ENCODE assay signal across 1 cellular context in the genomic region with DNA sequence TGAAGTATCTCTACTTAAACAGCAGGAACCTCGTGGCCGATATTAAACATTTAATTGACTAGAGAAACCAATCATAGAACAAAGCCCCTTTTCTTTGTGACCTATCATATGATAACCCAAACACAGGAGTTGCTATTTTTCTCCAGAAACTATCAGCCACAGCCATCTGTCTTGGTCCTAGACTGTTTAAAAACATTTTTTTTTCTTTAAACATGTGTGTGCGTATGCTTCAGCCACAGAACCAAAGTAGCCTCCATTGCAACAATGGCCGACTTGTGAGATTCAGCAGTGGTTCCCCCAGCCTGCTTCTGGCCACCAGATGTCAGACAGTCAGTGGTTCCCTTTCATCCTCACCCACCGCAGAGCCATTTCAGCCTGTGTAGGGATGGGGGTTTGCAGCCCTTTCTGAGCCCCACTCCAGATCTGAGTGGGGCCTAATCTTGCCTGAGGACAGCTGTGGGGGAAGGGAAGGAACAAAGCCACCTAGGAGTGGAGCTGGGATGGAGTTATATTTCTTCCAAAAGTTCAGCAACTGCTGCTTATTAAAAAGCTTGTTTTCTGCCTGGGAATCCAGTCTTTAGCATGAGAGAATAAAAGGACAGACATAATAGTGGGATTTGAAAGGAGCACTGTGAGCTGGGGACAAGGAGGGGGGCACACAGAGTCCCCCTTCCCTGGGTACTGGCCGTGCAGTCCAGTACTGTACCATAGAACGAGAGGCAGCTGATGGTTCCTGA.
TF ChIP-seq lines count a peak whose summit lies in the region.

No MANE protein-coding gene starts in this region.

TF ChIP-seq in K562, 482 proteins besides CTCF, POLR2A, EP300 and RAD21 (continues in another document):
- TF ChIP-seq MLX (CRISPR knock-in tag; conservative IDR thresholded peaks at IDR 0.05) (no peak), POLR3G (IDR thresholded peaks at IDR 0.05; ENCODE audit: extremely low read depth, insufficient read length, insufficient replicate concordance) (no peak), ZNF79 (CRISPR knock-in tag; IDR thresholded peaks at IDR 0.05; ENCODE audit: low read depth) (no peak; the same call in 1 of the 2 replicates), GTF2A2 (tag; IDR thresholded peaks at IDR 0.05) (peak; percentile 90), GATAD2B (IDR thresholded peaks at IDR 0.05; ENCODE audit: borderline replicate concordance) (no peak), PHF8 (IDR thresholded peaks at IDR 0.05; ENCODE audit: borderline replicate concordance, low read length) (peak; percentile 23; the same call in 1 of the 2 replicates), TFE3 (CRISPR knock-in tag; IDR thresholded peaks at IDR 0.05) (no peak), ESRRB (CRISPR knock-in tag; IDR thresholded peaks at IDR 0.05; ENCODE audit: borderline replicate concordance) (no peak), NUFIP1 (IDR thresholded peaks at IDR 0.05; ENCODE audit: partially characterized antibody) (no peak), ZNF444 (CRISPR knock-in tag; IDR thresholded peaks at IDR 0.05) (peak; percentile 51; the same call in 1 of the 2 replicates), ZNF778 (CRISPR knock-in tag; IDR thresholded peaks at IDR 0.05) (no peak), ZNF175 (CRISPR knock-in tag; IDR thresholded peaks at IDR 0.05; ENCODE audit: low read depth) (peak; percentile 96), CEBPG (CRISPR knock-in tag; IDR thresholded peaks at IDR 0.05) (no peak), CEBPG (tag; conservative IDR thresholded peaks at IDR 0.05 in 1 of 2, IDR thresholded peaks at IDR 0.05 in 1 of 2) (no peak), CTCFL (IDR thresholded peaks at IDR 0.05; ENCODE audit: borderline replicate concordance, insufficient read depth, low read depth, low read length, poor library complexity, severe bottlenecking) (no peak), IFI16 (CRISPR knock-in tag; IDR thresholded peaks at IDR 0.05) (peak; percentile 43; the same call in 1 of the 2 replicates), ZNF12 (CRISPR knock-in tag; IDR thresholded peaks at IDR 0.05) (no peak), THRAP3 (IDR thresholded peaks at IDR 0.05; ENCODE audit: borderline replicate concordance) (0 out of 2 replicates have a peak, but pooled peaks have one; percentile 4), TSC22D4 (tag; IDR thresholded peaks at IDR 0.05) (no peak), CBX1 (IDR thresholded peaks at IDR 0.05; ENCODE audit: low read depth) (no peak), ZNF253 (CRISPR knock-in tag; conservative IDR thresholded peaks at IDR 0.05) (no peak), ZNF239 (CRISPR knock-in tag; IDR thresholded peaks at IDR 0.05) (peak; percentile 33; the same call in 1 of the 2 replicates), GABPA (tag; conservative IDR thresholded peaks at IDR 0.05; ENCODE audit: low read depth) (peak; percentile 34; the same call in 1 of the 2 replicates), ZSCAN32 (CRISPR knock-in tag; IDR thresholded peaks at IDR 0.05) (no peak; the same call in 1 of the 2 replicates), MCM7 (IDR thresholded peaks at IDR 0.05) (no peak), LCOR (CRISPR knock-in tag; IDR thresholded peaks at IDR 0.05) (0 out of 2 replicates have a peak, but pooled peaks have one; percentile 6), SMAD3 (CRISPR knock-in tag; conservative IDR thresholded peaks at IDR 0.05) (peak; percentile 77), POLR2B (IDR thresholded peaks at IDR 0.05; ENCODE audit: low read depth, partially characterized antibody) (no peak), HNRNPH1 (optimal IDR thresholded peaks at IDR 0.05; ENCODE audit: low read depth, low read length) (no peak), ZNF133 (CRISPR knock-in tag; IDR thresholded peaks at IDR 0.05) (0 out of 2 replicates have a peak, but pooled peaks have one; percentile 69), BACH1 (tag; IDR thresholded peaks at IDR 0.05) (no peak), HNRNPK (IDR thresholded peaks at IDR 0.05; ENCODE audit: low read depth, low read length, poor library complexity, severe bottlenecking) (no peak), FOXO4 (CRISPR knock-in tag; IDR thresholded peaks at IDR 0.05) (peak; percentile 70; the same call in 1 of the 2 replicates), ZNF583 (CRISPR knock-in tag; IDR thresholded peaks at IDR 0.05) (peak; percentile 94), RBM15 (IDR thresholded peaks at IDR 0.05; ENCODE audit: insufficient read depth, low read length) (no peak), SAFB2 (IDR thresholded peaks at IDR 0.05; ENCODE audit: borderline replicate concordance, low read depth, low read length, severe bottlenecking) (no peak), TRIM24 (IDR thresholded peaks at IDR 0.05) (no peak), EHMT2 (IDR thresholded peaks at IDR 0.05) (peak; percentile 87), JUNB (CRISPR knock-in tag; conservative IDR thresholded peaks at IDR 0.05) (peak; percentile 7; the same call in 1 of the 2 replicates), ZKSCAN1 (IDR thresholded peaks at IDR 0.05; ENCODE audit: low read depth, low read length) (no peak), ZNF3 (CRISPR knock-in tag; IDR thresholded peaks at IDR 0.05) (no peak), NFYB (IDR thresholded peaks at IDR 0.05; ENCODE audit: extremely low read depth, insufficient read length) (no peak), HMG20B (CRISPR knock-in tag; IDR thresholded peaks at IDR 0.05) (no peak), TBP (optimal IDR thresholded peaks at IDR 0.05; ENCODE audit: low read depth, low read length) (peak; percentile 23), TOE1 (IDR thresholded peaks at IDR 0.05; ENCODE audit: borderline replicate concordance) (no peak; the same call in 1 of the 2 replicates), TOE1 (CRISPR knock-in tag; IDR thresholded peaks at IDR 0.05; ENCODE audit: borderline replicate concordance, low read depth) (no peak), ZNF707 (CRISPR knock-in tag; conservative IDR thresholded peaks at IDR 0.05) (0 out of 2 replicates have a peak, but pooled peaks have one; percentile 26), CSDE1 (IDR thresholded peaks at IDR 0.05) (no peak), PTRF (tag; IDR thresholded peaks at IDR 0.05) (no peak; the same call in 1 of the 2 replicates), DDX20 (tag; IDR thresholded peaks at IDR 0.05; ENCODE audit: low read depth) (peak; percentile 78)
- TF ChIP-seq, protein P1, sequence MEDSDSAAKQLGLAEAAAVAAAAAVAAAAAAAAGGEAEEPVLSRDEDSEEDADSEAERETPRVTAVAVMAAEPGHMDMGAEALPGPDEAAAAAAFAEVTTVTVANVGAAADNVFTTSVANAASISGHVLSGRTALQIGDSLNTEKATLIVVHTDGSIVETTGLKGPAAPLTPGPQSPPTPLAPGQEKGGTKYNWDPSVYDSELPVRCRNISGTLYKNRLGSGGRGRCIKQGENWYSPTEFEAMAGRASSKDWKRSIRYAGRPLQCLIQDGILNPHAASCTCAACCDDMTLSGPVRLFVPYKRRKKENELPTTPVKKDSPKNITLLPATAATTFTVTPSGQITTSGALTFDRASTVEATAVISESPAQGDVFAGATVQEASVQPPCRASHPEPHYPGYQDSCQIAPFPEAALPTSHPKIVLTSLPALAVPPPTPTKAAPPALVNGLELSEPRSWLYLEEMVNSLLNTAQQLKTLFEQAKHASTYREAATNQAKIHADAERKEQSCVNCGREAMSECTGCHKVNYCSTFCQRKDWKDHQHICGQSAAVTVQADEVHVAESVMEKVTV (CRISPR knock-in tag; IDR thresholded peaks at IDR 0.05): no peak; the same call in 1 of the 2 replicates
- TF ChIP-seq, protein P2, sequence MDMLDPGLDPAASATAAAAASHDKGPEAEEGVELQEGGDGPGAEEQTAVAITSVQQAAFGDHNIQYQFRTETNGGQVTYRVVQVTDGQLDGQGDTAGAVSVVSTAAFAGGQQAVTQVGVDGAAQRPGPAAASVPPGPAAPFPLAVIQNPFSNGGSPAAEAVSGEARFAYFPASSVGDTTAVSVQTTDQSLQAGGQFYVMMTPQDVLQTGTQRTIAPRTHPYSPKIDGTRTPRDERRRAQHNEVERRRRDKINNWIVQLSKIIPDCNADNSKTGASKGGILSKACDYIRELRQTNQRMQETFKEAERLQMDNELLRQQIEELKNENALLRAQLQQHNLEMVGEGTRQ (CRISPR knock-in tag; IDR thresholded peaks at IDR 0.05): no peak
- TF ChIP-seq, protein P3, sequence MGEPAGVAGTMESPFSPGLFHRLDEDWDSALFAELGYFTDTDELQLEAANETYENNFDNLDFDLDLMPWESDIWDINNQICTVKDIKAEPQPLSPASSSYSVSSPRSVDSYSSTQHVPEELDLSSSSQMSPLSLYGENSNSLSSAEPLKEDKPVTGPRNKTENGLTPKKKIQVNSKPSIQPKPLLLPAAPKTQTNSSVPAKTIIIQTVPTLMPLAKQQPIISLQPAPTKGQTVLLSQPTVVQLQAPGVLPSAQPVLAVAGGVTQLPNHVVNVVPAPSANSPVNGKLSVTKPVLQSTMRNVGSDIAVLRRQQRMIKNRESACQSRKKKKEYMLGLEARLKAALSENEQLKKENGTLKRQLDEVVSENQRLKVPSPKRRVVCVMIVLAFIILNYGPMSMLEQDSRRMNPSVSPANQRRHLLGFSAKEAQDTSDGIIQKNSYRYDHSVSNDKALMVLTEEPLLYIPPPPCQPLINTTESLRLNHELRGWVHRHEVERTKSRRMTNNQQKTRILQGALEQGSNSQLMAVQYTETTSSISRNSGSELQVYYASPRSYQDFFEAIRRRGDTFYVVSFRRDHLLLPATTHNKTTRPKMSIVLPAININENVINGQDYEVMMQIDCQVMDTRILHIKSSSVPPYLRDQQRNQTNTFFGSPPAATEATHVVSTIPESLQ (CRISPR knock-in tag; IDR thresholded peaks at IDR 0.05): no peak
- TF ChIP-seq, protein P4, sequence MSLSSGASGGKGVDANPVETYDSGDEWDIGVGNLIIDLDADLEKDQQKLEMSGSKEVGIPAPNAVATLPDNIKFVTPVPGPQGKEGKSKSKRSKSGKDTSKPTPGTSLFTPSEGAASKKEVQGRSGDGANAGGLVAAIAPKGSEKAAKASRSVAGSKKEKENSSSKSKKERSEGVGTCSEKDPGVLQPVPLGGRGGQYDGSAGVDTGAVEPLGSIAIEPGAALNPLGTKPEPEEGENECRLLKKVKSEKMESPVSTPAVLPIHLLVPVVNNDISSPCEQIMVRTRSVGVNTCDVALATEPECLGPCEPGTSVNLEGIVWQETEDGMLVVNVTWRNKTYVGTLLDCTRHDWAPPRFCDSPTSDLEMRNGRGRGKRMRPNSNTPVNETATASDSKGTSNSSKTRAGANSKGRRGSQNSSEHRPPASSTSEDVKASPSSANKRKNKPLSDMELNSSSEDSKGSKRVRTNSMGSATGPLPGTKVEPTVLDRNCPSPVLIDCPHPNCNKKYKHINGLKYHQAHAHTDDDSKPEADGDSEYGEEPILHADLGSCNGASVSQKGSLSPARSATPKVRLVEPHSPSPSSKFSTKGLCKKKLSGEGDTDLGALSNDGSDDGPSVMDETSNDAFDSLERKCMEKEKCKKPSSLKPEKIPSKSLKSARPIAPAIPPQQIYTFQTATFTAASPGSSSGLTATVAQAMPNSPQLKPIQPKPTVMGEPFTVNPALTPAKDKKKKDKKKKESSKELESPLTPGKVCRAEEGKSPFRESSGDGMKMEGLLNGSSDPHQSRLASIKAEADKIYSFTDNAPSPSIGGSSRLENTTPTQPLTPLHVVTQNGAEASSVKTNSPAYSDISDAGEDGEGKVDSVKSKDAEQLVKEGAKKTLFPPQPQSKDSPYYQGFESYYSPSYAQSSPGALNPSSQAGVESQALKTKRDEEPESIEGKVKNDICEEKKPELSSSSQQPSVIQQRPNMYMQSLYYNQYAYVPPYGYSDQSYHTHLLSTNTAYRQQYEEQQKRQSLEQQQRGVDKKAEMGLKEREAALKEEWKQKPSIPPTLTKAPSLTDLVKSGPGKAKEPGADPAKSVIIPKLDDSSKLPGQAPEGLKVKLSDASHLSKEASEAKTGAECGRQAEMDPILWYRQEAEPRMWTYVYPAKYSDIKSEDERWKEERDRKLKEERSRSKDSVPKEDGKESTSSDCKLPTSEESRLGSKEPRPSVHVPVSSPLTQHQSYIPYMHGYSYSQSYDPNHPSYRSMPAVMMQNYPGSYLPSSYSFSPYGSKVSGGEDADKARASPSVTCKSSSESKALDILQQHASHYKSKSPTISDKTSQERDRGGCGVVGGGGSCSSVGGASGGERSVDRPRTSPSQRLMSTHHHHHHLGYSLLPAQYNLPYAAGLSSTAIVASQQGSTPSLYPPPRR (CRISPR knock-in tag; IDR thresholded peaks at IDR 0.05; ENCODE audit: borderline replicate concordance): no peak
